ENCODE assay signal across 8 cellular contexts in genomic region chr10:95467642-95468041, GRCh38.
DNase-seq lines count a peak whose midpoint lies in the region; ATAC-seq, FAIRE-seq and TF ChIP-seq lines count a peak whose summit lies in the region.
"Not testable (repeated sequence)": the region's sequence is repeated elsewhere in the genome, so short reads cannot be mapped to it uniquely, and the experiment has no call there.

No MANE protein-coding gene starts in this region.

- not testable (repeated sequence) for TF ChIP-seq CTCF in Loucy (conservative IDR thresholded peaks at IDR 0.05; ENCODE audit: low read length); breast epithelium (IDR thresholded peaks at IDR 0.05); esophagus squamous epithelium (IDR thresholded peaks at IDR 0.05); HepG2 (CRISPR knock-in tag; IDR thresholded peaks at IDR 0.05); nephron (IDR thresholded peaks at IDR 0.05; ENCODE audit: unreplicated experiment in 3 of 3); sigmoid colon (IDR thresholded peaks at IDR 0.05); upper lobe of left lung (IDR thresholded peaks at IDR 0.05)

- POLR2A ChIA-PET in HepG2 (lab: Yijun Ruan, JAX), result interaction anchor here (1.0 to 2.5 kb wide), 3 partner anchors 8 to 10 kb away, joined by 5 to 9 read pairs (median 6); no protein-coding TSS in a partner anchor

- not testable (repeated sequence) for H3K27me3 ChIP-seq in BLaER1 treated with 17β-estradiol and CSF1 and Interleukin-3, amounts not matched to agents 10 nM and 100 nM; Loucy (ENCODE audit: insufficient read depth, low read length, poor library complexity, severe bottlenecking); breast epithelium; esophagus squamous epithelium; HepG2 (ENCODE audit: control insufficient read depth in 1 of 2, insufficient read depth in 2 of 2, low read length in 2 of 2); sigmoid colon; upper lobe of left lung

- H3K9me3 Mint-ChIP-seq in nephron, result not testable (repeated sequence)

- intact Hi-C loops in breast epithelium (cut with DNase I; ENCODE audit: low total_unique reads); esophagus squamous epithelium (cut with DNase I); sigmoid colon (cut with DNase I): not testable (repeated sequence)
- intact Hi-C loops in HepG2 (cut with micrococcal nuclease; ENCODE audit: unreplicated experiment), result loop anchor here (1.0 to 5.0 kb wide), 3 partner anchors 8 to 134 kb away; partner anchors contain the start of gene SORBS1

- H3F3A ChIP-seq in Loucy (ENCODE audit: low read depth), result not testable (repeated sequence)

- H3K36me3 ChIP-seq in BLaER1 treated with 17β-estradiol and CSF1 and Interleukin-3, amounts not matched to agents 10 nM and 100 nM; Loucy (ENCODE audit: insufficient read depth, low read length); breast epithelium; esophagus squamous epithelium; HepG2 (replicated peaks in 1 of 2; ENCODE audit: control insufficient read depth in 1 of 2, insufficient read depth in 2 of 2, low read length in 2 of 2); sigmoid colon; upper lobe of left lung: not testable (repeated sequence)

- not testable (repeated sequence) for BruUV-seq in HepG2 (replicated peaks; lab: Mats Ljungman, UMichigan)

- not testable (repeated sequence) for H3K79me2 ChIP-seq in Loucy (ENCODE audit: insufficient read depth, low read length)
- peaks cover 28% of the 10 kb centered on the region for H3K79me2 ChIP-seq in HepG2 (ENCODE audit: insufficient read depth, low read length)

- H3K4me1 ChIP-seq in BLaER1 treated with 17β-estradiol and CSF1 and Interleukin-3, amounts not matched to agents 10 nM and 100 nM, result peaks cover 18 to 40% (median 34%) of the 10 kb centered on the region in 10 experiments
- H3K4me1 ChIP-seq in Loucy (ENCODE audit: insufficient read depth, low read length, poor library complexity, severe bottlenecking) (peaks cover 12% of the 10 kb centered on the region), esophagus squamous epithelium (peaks cover 0 to 26% (median 7%) of the 10 kb centered on the region in 3 donors), HepG2 (ENCODE audit: insufficient read depth, low read length) (peaks cover 92% of the 10 kb centered on the region), sigmoid colon (peaks cover 0 to 100% (median 98%) of the 10 kb centered on the region in 4 donors), upper lobe of left lung (peaks cover 22 to 50% (median 30%) of the 10 kb centered on the region in 4 donors)
- H3K4me1 ChIP-seq in breast epithelium, result not testable (repeated sequence)

- DNase-seq in breast epithelium (ENCODE audit: low spot score in 2 of 2); esophagus squamous epithelium (lab: John Stamatoyannopoulos, UW); HepG2 (ENCODE audit: low spot score); sigmoid colon; upper lobe of left lung: not testable (repeated sequence)

- not testable (repeated sequence) for H3K36me3 Mint-ChIP-seq in nephron (ENCODE audit: low read depth)

- not testable (repeated sequence) for H2AFZ ChIP-seq in Loucy (ENCODE audit: low read length); HepG2 (ENCODE audit: low read length)

- TF ChIP-seq EP300 in HepG2 (IDR thresholded peaks at IDR 0.05; ENCODE audit: low read depth in 2 of 2, low read length in 2 of 2); HepG2 (CRISPR knock-in tag; IDR thresholded peaks at IDR 0.05; ENCODE audit: borderline replicate concordance); sigmoid colon (IDR thresholded peaks at IDR 0.05); upper lobe of left lung (IDR thresholded peaks at IDR 0.05): not testable (repeated sequence)

- not testable (repeated sequence) for H3K9me3 ChIP-seq in BLaER1 treated with 17β-estradiol and CSF1 and Interleukin-3, amounts not matched to agents 10 nM and 100 nM (replicated peaks in 1 of 11); Loucy (ENCODE audit: insufficient read depth, low read depth, low read length); breast epithelium; esophagus squamous epithelium; HepG2 (ENCODE audit: low read length); sigmoid colon; upper lobe of left lung

- in situ Hi-C loops in HepG2 (cut with HindIII; ENCODE audit: extremely low pct_ligation_motif_present, low pct_unique_long_range_greater_than_20kb), result not testable (repeated sequence)

- peak overlapping the region; percentile 96 to 100 (median 99) for H3K27ac Mint-ChIP-seq in nephron

- H3K4me3 Mint-ChIP-seq in nephron, result peak overlapping the region in 2 of 3 experiments; percentile 36 to 53

- not testable (repeated sequence) for H4K20me1 ChIP-seq in BLaER1 treated with 17β-estradiol and CSF1 and Interleukin-3, amounts not matched to agents 10 nM and 100 nM; Loucy (ENCODE audit: insufficient read depth, low read length, poor library complexity, severe bottlenecking); HepG2 (ENCODE audit: insufficient read depth, low read length)

- H3K27ac ChIP-seq in BLaER1 treated with 17β-estradiol and CSF1 and Interleukin-3, amounts not matched to agents 10 nM and 100 nM, result peak overlapping the region in 5 of 11 experiments; percentile 42 to 53 (median 50); a peak in 7 of 22 replicates
- peak overlapping the region; percentile 34 to 71 for H3K27ac ChIP-seq in breast epithelium
- H3K27ac ChIP-seq in esophagus squamous epithelium, result peak overlapping the region in 3 of 4 donors; percentile 72 to 86 (median 77)
- peak overlapping the region; percentile 65 for H3K27ac ChIP-seq in HepG2 (ENCODE audit: extremely low read length, insufficient read depth, low read length)
- peak overlapping the region; percentile 84 to 98 (median 90) for H3K27ac ChIP-seq in sigmoid colon
- peak overlapping the region; percentile 53 to 75 (median 62) for H3K27ac ChIP-seq in upper lobe of left lung

- H3K4me2 ChIP-seq in BLaER1 treated with 17β-estradiol and CSF1 and Interleukin-3, amounts not matched to agents 10 nM and 100 nM, result peak overlapping the region in 10 of 11 experiments; percentile 10 to 79 (median 66); a peak in 18 of 22 replicates
- H3K4me2 ChIP-seq in Loucy (ENCODE audit: low read depth, low read length, poor library complexity, severe bottlenecking) (peak overlapping the region; percentile 30), HepG2 (ENCODE audit: low read depth, low read length) (peak overlapping the region; percentile 56)

- not testable (repeated sequence) for TF ChIP-seq RAD21 in HepG2 (CRISPR knock-in tag; IDR thresholded peaks at IDR 0.05)

- 0 out of 22 replicates have a peak overlapping the region, but pooled peaks of 1 of the 11 experiments have one; percentile 28 for H3K9ac ChIP-seq in BLaER1 treated with 17β-estradiol and CSF1 and Interleukin-3, amounts not matched to agents 10 nM and 100 nM
- H3K9ac ChIP-seq in Loucy (ENCODE audit: low read depth, low read length, poor library complexity, severe bottlenecking), result not testable (repeated sequence)
- peak overlapping the region; percentile 7; the same call in 1 of the 2 replicates for H3K9ac ChIP-seq in HepG2 (ENCODE audit: insufficient read depth, low read depth, low read length)

- CTCF ChIA-PET in HepG2 (lab: Yijun Ruan, JAX; ENCODE audit: low intra/inter-chr PET ratio, low total read pairs), result interaction anchor here (1.7 kb wide), 1 partner anchor 134 kb away, joined by 7 read pairs; no protein-coding TSS in a partner anchor

- TF ChIP-seq POLR2A in breast epithelium (IDR thresholded peaks at IDR 0.05); esophagus squamous epithelium (IDR thresholded peaks at IDR 0.05); HepG2 (IDR thresholded peaks at IDR 0.05; ENCODE audit: insufficient read depth in 1 of 2, low read depth in 2 of 2, low read length in 2 of 2); sigmoid colon (IDR thresholded peaks at IDR 0.05); upper lobe of left lung (IDR thresholded peaks at IDR 0.05): not testable (repeated sequence)

- not testable (repeated sequence) for ATAC-seq in HepG2; upper lobe of left lung (ENCODE audit: low FRiP score in 2 of 2)

- not testable (repeated sequence) for FAIRE-seq in HepG2 (lab: Jason Lieb, UNC)

- 83 to 92% methylated on average over 5 of the region's 5 CpGs for WGBS in esophagus squamous epithelium, 2 donors
- 96% methylated on average over 5 of the region's 5 CpGs for WGBS in HepG2 (ENCODE audit: low lambda C conversion rate)
- 94 to 97% methylated on average over 5 of the region's 5 CpGs for WGBS in sigmoid colon, 2 donors
- 76 to 86% methylated on average over 5 of the region's 5 CpGs for WGBS in upper lobe of left lung, 2 donors

- H3K4me1 Mint-ChIP-seq in nephron, result peaks cover 71% of the 10 kb centered on the region

- not testable (repeated sequence) for H3K9me2 ChIP-seq in Loucy (replicated peaks; ENCODE audit: low read depth, low read length)

- H3K27me3 Mint-ChIP-seq in nephron (ENCODE audit: low read depth), result not testable (repeated sequence)

- H3K4me3 ChIP-seq in BLaER1 treated with 17β-estradiol and CSF1 and Interleukin-3, amounts not matched to agents 10 nM and 100 nM; breast epithelium; esophagus squamous epithelium; HepG2 (replicated peaks in 1 of 3; ENCODE audit: insufficient read depth in 1 of 3, low read depth in 2 of 3, low read length in 3 of 3); sigmoid colon; upper lobe of left lung: not testable (repeated sequence)
- H3K4me3 ChIP-seq in Loucy (ENCODE audit: low read length, poor library complexity, severe bottlenecking), result peak overlapping the region; percentile 17
